10 cellular contexts compared by ENCODE assay signal in genomic region chr16:84228321-84228838, GRCh38. TPM values are rescaled to one million over a fixed set of nuclear protein-coding genes. Genes with fewer than 3 reads are reported as not detected.
DNase-seq lines count a peak whose midpoint lies in the region; ATAC-seq, FAIRE-seq and TF ChIP-seq lines count a peak whose summit lies in the region.
"Had no signal": no experiment of that assay in that cellular context is flagged by ENCODE, and none has a peak within 500 bp of the region (broad histone marks: within the 10 kb centered on the region; RNA-seq: fewer than 3 reads in every experiment).

No MANE protein-coding gene starts in this region.

- H4K20me1 ChIP-seq in mammary epithelial cell (ENCODE audit: insufficient read depth, low read length) (no peaks in the 10 kb centered on the region), HepG2 (ENCODE audit: insufficient read depth, low read length) (no peaks in the 10 kb centered on the region)

- H3K9ac ChIP-seq in mammary epithelial cell (ENCODE audit: insufficient read depth, low read length) (no peak overlapping the region), HepG2 (ENCODE audit: insufficient read depth, low read depth, low read length) (no peak overlapping the region)

- H3K9me3 ChIP-seq in mammary epithelial cell (replicated peaks; ENCODE audit: insufficient read depth, low read length) (no peaks in the 10 kb centered on the region), HepG2 (ENCODE audit: low read length) (no peaks in the 10 kb centered on the region)

- H3K9me3 Mint-ChIP-seq in naive thymus-derived CD8-positive, alpha-beta T cell, result no peaks in the 10 kb centered on the region
- no peaks in the 10 kb centered on the region for H3K9me3 Mint-ChIP-seq in T-cell

- BruUV-seq in mammary epithelial cell (replicated peaks; lab: Mats Ljungman, UMichigan) (no TSS peak), HepG2 (replicated peaks; lab: Mats Ljungman, UMichigan) (no TSS peak)

- H3K4me1 ChIP-seq in mammary epithelial cell (ENCODE audit: insufficient read depth, low read length) (peaks cover 5% of the 10 kb centered on the region), HepG2 (ENCODE audit: insufficient read depth, low read length) (peaks cover 5% of the 10 kb centered on the region; the same call in 1 of the 2 replicates)

- POLR2A ChIA-PET in HepG2 (lab: Yijun Ruan, JAX) (no interaction called here), T-cell (lab: Charles Lee) (no interaction called here)
- POLR2A ChIA-PET in naive thymus-derived CD8-positive, alpha-beta T cell (lab: Charles Lee), result no interaction called here

- no peak for TF ChIP-seq CTCF in mammary epithelial cell (conservative IDR thresholded peaks at IDR 0.05 in 1 of 2, IDR thresholded peaks at IDR 0.05 in 1 of 2; ENCODE audit: extremely low read depth in 1 of 2, insufficient read depth in 1 of 2, low read depth in 1 of 2, low read length in 2 of 2)
- no peak for TF ChIP-seq CTCF in HepG2 (CRISPR knock-in tag; IDR thresholded peaks at IDR 0.05)

- no peaks in the 10 kb centered on the region for H3K36me3 Mint-ChIP-seq in naive thymus-derived CD8-positive, alpha-beta T cell
- no peaks in the 10 kb centered on the region for H3K36me3 Mint-ChIP-seq in T-cell

- peak; percentile 97 for DNase-seq in ACHN
- peak; percentile 99 for DNase-seq in HTR-8/SVneo (ENCODE audit: insufficient read length, low spot score)
- DNase-seq in mammary epithelial cell, result peak; percentile 32
- DNase-seq in HepG2 (ENCODE audit: low spot score), result peak; percentile 19
- DNase-seq in naive thymus-derived CD8-positive, alpha-beta T cell, result no peak
- no peak for DNase-seq in stimulated activated CD4-positive, alpha-beta T cell treated with anti-CD3 and anti-CD28 coated beads, Interleukin-4, amount 100 ng/mL, for 24 hours
- DNase-seq in T-cell, result no peak
- DNase-seq in activated CD4-positive, alpha-beta T cell treated with anti-CD3 and anti-CD28 coated beads for 48 hours, result no peak

- CTCF ChIA-PET in mammary epithelial cell (lab: Charles Lee; ENCODE audit: low non-redundant PET) (no interaction called here), HepG2 (lab: Yijun Ruan, JAX; ENCODE audit: low intra/inter-chr PET ratio, low total read pairs) (no interaction called here), T-cell (lab: Charles Lee) (no interaction called here)

- no peaks in the 10 kb centered on the region for H3K4me1 Mint-ChIP-seq in naive thymus-derived CD8-positive, alpha-beta T cell
- no peaks in the 10 kb centered on the region for H3K4me1 Mint-ChIP-seq in T-cell

- no peak for TF ChIP-seq POLR2A in HepG2 (IDR thresholded peaks at IDR 0.05; ENCODE audit: insufficient read depth in 1 of 2, low read depth in 2 of 2, low read length in 2 of 2)

- in situ Hi-C loops in ACHN (cut with HindIII; ENCODE audit: low pct_ligation_motif_present, low pct_unique_long_range_greater_than_20kb, low sequenced_read_pairs) (no loop called here), mammary epithelial cell (cut with MboI; ENCODE audit: low sequenced_read_pairs in 2 of 2) (no loop called here), HepG2 (cut with HindIII; ENCODE audit: extremely low pct_ligation_motif_present, low pct_unique_long_range_greater_than_20kb) (no loop called here)

- no peak overlapping the region for H3K27ac Mint-ChIP-seq in naive thymus-derived CD8-positive, alpha-beta T cell
- H3K27ac Mint-ChIP-seq in T-cell, result no peak overlapping the region

- intact Hi-C loops in mammary epithelial cell (cut with micrococcal nuclease), result no loop called here
- intact Hi-C loops in HepG2 (cut with micrococcal nuclease; ENCODE audit: unreplicated experiment), result no loop called here

- no peak overlapping the region for H3K4me3 ChIP-seq in mammary epithelial cell (replicated peaks in 1 of 3; ENCODE audit: insufficient read depth in 1 of 3, low read depth in 2 of 3, low read length in 3 of 3)
- H3K4me3 ChIP-seq in HepG2 (replicated peaks in 1 of 3; ENCODE audit: insufficient read depth in 1 of 3, low read depth in 2 of 3, low read length in 3 of 3), result no peak overlapping the region

- dilution Hi-C loops in mammary epithelial cell (cut with HindIII; ENCODE audit: low sequenced_read_pairs), result no loop called here

- WGBS in mammary epithelial cell (ENCODE audit: low coverage, missing lambda C conversion rate), result 11% methylated on average over 3 of the region's 17 CpGs
- WGBS in HepG2 (ENCODE audit: low lambda C conversion rate), result 31% methylated on average over 17 of the region's 17 CpGs

- peak; percentile 98 for FAIRE-seq in HTR-8/SVneo (lab: Jason Lieb, UNC)
- FAIRE-seq in HepG2 (lab: Jason Lieb, UNC), result no peak

- H2AFZ ChIP-seq in mammary epithelial cell (ENCODE audit: low read depth, low read length), result no peak overlapping the region
- H2AFZ ChIP-seq in HepG2 (ENCODE audit: low read length), result no peak overlapping the region

- H3K27me3 ChIP-seq in mammary epithelial cell (ENCODE audit: insufficient read depth, low read length) (no peaks in the 10 kb centered on the region), HepG2 (ENCODE audit: control insufficient read depth in 1 of 2, insufficient read depth in 2 of 2, low read length in 2 of 2) (peaks cover 4 to 66% of the 10 kb centered on the region in 2 experiments; a peak in 3 of 5 replicates)

- TF ChIP-seq EP300 in HepG2 (IDR thresholded peaks at IDR 0.05; ENCODE audit: low read depth in 2 of 2, low read length in 2 of 2) (no peak), HepG2 (CRISPR knock-in tag; IDR thresholded peaks at IDR 0.05; ENCODE audit: borderline replicate concordance) (no peak)

- ATAC-seq in HepG2 (peak; percentile 66), T-cell (replicated peaks in 1 of 4) (no peak)
- no peak for ATAC-seq in naive thymus-derived CD8-positive, alpha-beta T cell

- H3K79me2 ChIP-seq in mammary epithelial cell (ENCODE audit: insufficient read depth, low read length) (no peaks in the 10 kb centered on the region), HepG2 (ENCODE audit: insufficient read depth, low read length) (no peaks in the 10 kb centered on the region)

- TF ChIP-seq RAD21 in HepG2 (CRISPR knock-in tag; IDR thresholded peaks at IDR 0.05), result no peak

- no peak overlapping the region for H3K4me2 ChIP-seq in mammary epithelial cell (ENCODE audit: insufficient read depth, low read depth, low read length)
- no peak overlapping the region for H3K4me2 ChIP-seq in HepG2 (ENCODE audit: low read depth, low read length)

- H3K27me3 Mint-ChIP-seq in naive thymus-derived CD8-positive, alpha-beta T cell, result peaks cover 6 to 44% (median 20%) of the 10 kb centered on the region in 5 donors
- H3K27me3 Mint-ChIP-seq in T-cell, result peaks cover 16 to 38% of the 10 kb centered on the region in 2 donors

- H3K36me3 ChIP-seq in mammary epithelial cell (ENCODE audit: insufficient read depth, low read length), result no peaks in the 10 kb centered on the region
- no peaks in the 10 kb centered on the region for H3K36me3 ChIP-seq in HepG2 (replicated peaks in 1 of 2; ENCODE audit: control insufficient read depth in 1 of 2, insufficient read depth in 2 of 2, low read length in 2 of 2)

- H3K4me3 Mint-ChIP-seq in naive thymus-derived CD8-positive, alpha-beta T cell, result no peak overlapping the region
- no peak overlapping the region for H3K4me3 Mint-ChIP-seq in T-cell

- no peak overlapping the region for H3K27ac ChIP-seq in mammary epithelial cell (ENCODE audit: insufficient read depth, low read depth, low read length)
- no peak overlapping the region for H3K27ac ChIP-seq in HepG2 (ENCODE audit: extremely low read length, insufficient read depth, low read length)

RNA-seq across cellular contexts. Expression of gene KCNG4, which starts 11.4 kb away (rescaled TPM):
- not detected for total RNA-seq in mammary epithelial cell
- polyA plus RNA-seq in mammary epithelial cell, result not detected
- polyA minus RNA-seq in mammary epithelial cell, result not detected
- not detected in 2 replicates for total RNA-seq in HepG2 (2016; rRNA removed; fragmentation: Illumina TruSeq; extraction: Trizol)
- total RNA-seq in HepG2 (2016; cell fraction: cytosol; rRNA removed; fragmentation: Illumina TruSeq; extraction: Trizol; ENCODE audit: low read depth), result not detected in 2 replicates
- total RNA-seq in HepG2 (2016; cell fraction: insoluble cytoplasmic fraction; rRNA removed; fragmentation: Illumina TruSeq; extraction: Trizol), result not detected in 2 replicates
- not detected in 2 replicates for total RNA-seq in HepG2 (2016; cell fraction: membrane; rRNA removed; fragmentation: Illumina TruSeq; extraction: Trizol)
- total RNA-seq in HepG2 (2016; cell fraction: nucleus; rRNA removed; fragmentation: Illumina TruSeq; extraction: Trizol), result not detected in 2 replicates
- not detected in 2 replicates for polyA plus RNA-seq in HepG2 (2011; rRNA removed)
- polyA plus RNA-seq in HepG2 (2011; cell fraction: cytosol; rRNA removed), result not detected in 2 replicates
- polyA plus RNA-seq in HepG2 (2011; cell fraction: nucleus; rRNA removed), result not detected in 2 replicates
- polyA plus RNA-seq in HepG2 (2012), result not detected in 2 replicates
- polyA plus RNA-seq in HepG2 (2016; cell fraction: cytosol; fragmentation: Illumina TruSeq; extraction: Trizol; ENCODE audit: low read depth), result not detected in 2 replicates
- polyA plus RNA-seq in HepG2 (2016; cell fraction: insoluble cytoplasmic fraction; fragmentation: Illumina TruSeq; extraction: Trizol; ENCODE audit: low read depth), result not detected in 2 replicates
- not detected in 2 replicates for polyA plus RNA-seq in HepG2 (2016; cell fraction: membrane; fragmentation: Illumina TruSeq; extraction: Trizol; ENCODE audit: low read depth)
- not detected in 2 replicates for polyA plus RNA-seq in HepG2 (2016; cell fraction: nucleus; fragmentation: Illumina TruSeq; extraction: Trizol; ENCODE audit: insufficient read depth, low read depth)
- polyA minus RNA-seq in HepG2 (2011; rRNA and poly(A)+ RNA removed; ENCODE audit: low replicate concordance), result 0.02 TPM in 1 of 2 replicates, not detected in the other
- polyA minus RNA-seq in HepG2 (2011; cell fraction: cytosol; rRNA and poly(A)+ RNA removed), result not detected in 2 replicates
- polyA minus RNA-seq in HepG2 (2011; cell fraction: nucleus; rRNA and poly(A)+ RNA removed), result not detected in 2 replicates
- not detected for total RNA-seq in naive thymus-derived CD8-positive, alpha-beta T cell
- polyA plus RNA-seq in naive thymus-derived CD8-positive, alpha-beta T cell, result not detected
- total RNA-seq in T-cell, result not detected
- total RNA-seq: mononuclear cell; T-helper 2 cell treated with Interferon-gamma antibody and Interleukin-4, amounts not matched to agents 100 ng/mL and 5 ng/mL, for 36 hours had no signal

RNA-seq across cellular contexts. Expression of gene ADAD2, which starts 37.4 kb away (rescaled TPM):
- total RNA-seq in mammary epithelial cell, result under 1 TPM in 1 of 2 donors, not detected in 1; 0.17 TPM
- polyA plus RNA-seq in mammary epithelial cell, result not detected
- not detected for polyA minus RNA-seq in mammary epithelial cell
- not detected in 2 replicates for total RNA-seq in HepG2 (2016; rRNA removed; fragmentation: Illumina TruSeq; extraction: Trizol)
- total RNA-seq in HepG2 (2016; cell fraction: cytosol; rRNA removed; fragmentation: Illumina TruSeq; extraction: Trizol; ENCODE audit: low read depth), result not detected in 2 replicates
- total RNA-seq in HepG2 (2016; cell fraction: insoluble cytoplasmic fraction; rRNA removed; fragmentation: Illumina TruSeq; extraction: Trizol), result not detected in 2 replicates
- not detected in 2 replicates for total RNA-seq in HepG2 (2016; cell fraction: membrane; rRNA removed; fragmentation: Illumina TruSeq; extraction: Trizol)
- not detected in 2 replicates for total RNA-seq in HepG2 (2016; cell fraction: nucleus; rRNA removed; fragmentation: Illumina TruSeq; extraction: Trizol)
- polyA plus RNA-seq in HepG2 (2011; rRNA removed), result not detected in 2 replicates
- polyA plus RNA-seq in HepG2 (2011; cell fraction: cytosol; rRNA removed), result 0.03 TPM in 1 of 2 replicates, not detected in the other
- polyA plus RNA-seq in HepG2 (2011; cell fraction: nucleus; rRNA removed), result not detected in 2 replicates
- not detected in 2 replicates for polyA plus RNA-seq in HepG2 (2012)
- polyA plus RNA-seq in HepG2 (2016; cell fraction: cytosol; fragmentation: Illumina TruSeq; extraction: Trizol; ENCODE audit: low read depth), result not detected in 2 replicates
- not detected in 2 replicates for polyA plus RNA-seq in HepG2 (2016; cell fraction: insoluble cytoplasmic fraction; fragmentation: Illumina TruSeq; extraction: Trizol; ENCODE audit: low read depth)
- polyA plus RNA-seq in HepG2 (2016; cell fraction: membrane; fragmentation: Illumina TruSeq; extraction: Trizol; ENCODE audit: low read depth), result not detected in 2 replicates
- not detected in 2 replicates for polyA plus RNA-seq in HepG2 (2016; cell fraction: nucleus; fragmentation: Illumina TruSeq; extraction: Trizol; ENCODE audit: insufficient read depth, low read depth)
- polyA minus RNA-seq in HepG2 (2011; rRNA and poly(A)+ RNA removed; ENCODE audit: low replicate concordance), result not detected in 2 replicates
- polyA minus RNA-seq in HepG2 (2011; cell fraction: cytosol; rRNA and poly(A)+ RNA removed), result not detected in 2 replicates
- not detected in 2 replicates for polyA minus RNA-seq in HepG2 (2011; cell fraction: nucleus; rRNA and poly(A)+ RNA removed)
- not detected for total RNA-seq in naive thymus-derived CD8-positive, alpha-beta T cell
- under 1 TPM; 0.10 to 0.21 (median 0.12) TPM for polyA plus RNA-seq in naive thymus-derived CD8-positive, alpha-beta T cell
- under 1 TPM in 1 of 5 donors, not detected in 4; 0.25 TPM for total RNA-seq in T-cell
- total RNA-seq: mononuclear cell; T-helper 2 cell treated with Interferon-gamma antibody and Interleukin-4, amounts not matched to agents 100 ng/mL and 5 ng/mL, for 36 hours had no signal

RNA-seq across cellular contexts. Expression of gene TAF1C, which starts 41.5 kb away (rescaled TPM):
- total RNA-seq in mammary epithelial cell, result 10 to 100 TPM; 15.3 to 30.1 TPM
- polyA plus RNA-seq in mammary epithelial cell, result 19.6 TPM
- polyA minus RNA-seq in mammary epithelial cell, result 26.0 TPM
- total RNA-seq in HepG2 (2016; rRNA removed; fragmentation: Illumina TruSeq; extraction: Trizol), result 8.3 and 15.6 TPM in 2 replicates
- total RNA-seq in HepG2 (2016; cell fraction: cytosol; rRNA removed; fragmentation: Illumina TruSeq; extraction: Trizol; ENCODE audit: low read depth), result 9.0 and 11.9 TPM in 2 replicates
- 5.7 and 17.7 TPM in 2 replicates for total RNA-seq in HepG2 (2016; cell fraction: insoluble cytoplasmic fraction; rRNA removed; fragmentation: Illumina TruSeq; extraction: Trizol)
- total RNA-seq in HepG2 (2016; cell fraction: membrane; rRNA removed; fragmentation: Illumina TruSeq; extraction: Trizol), result 9.2 and 10.3 TPM in 2 replicates
- total RNA-seq in HepG2 (2016; cell fraction: nucleus; rRNA removed; fragmentation: Illumina TruSeq; extraction: Trizol), result 33.5 and 39.8 TPM in 2 replicates
- 20.8 and 25.2 TPM in 2 replicates for polyA plus RNA-seq in HepG2 (2011; rRNA removed)
- polyA plus RNA-seq in HepG2 (2011; cell fraction: cytosol; rRNA removed), result 6.5 and 8.8 TPM in 2 replicates
- polyA plus RNA-seq in HepG2 (2011; cell fraction: nucleus; rRNA removed), result 318 and 424 TPM in 2 replicates
- 24.5 and 34.3 TPM in 2 replicates for polyA plus RNA-seq in HepG2 (2012)
- polyA plus RNA-seq in HepG2 (2016; cell fraction: cytosol; fragmentation: Illumina TruSeq; extraction: Trizol; ENCODE audit: low read depth), result 1.1 and 1.7 TPM in 2 replicates
- 9.1 and 13.0 TPM in 2 replicates for polyA plus RNA-seq in HepG2 (2016; cell fraction: insoluble cytoplasmic fraction; fragmentation: Illumina TruSeq; extraction: Trizol; ENCODE audit: low read depth)
- 1.9 and 2.6 TPM in 2 replicates for polyA plus RNA-seq in HepG2 (2016; cell fraction: membrane; fragmentation: Illumina TruSeq; extraction: Trizol; ENCODE audit: low read depth)
- 119 and 132 TPM in 2 replicates for polyA plus RNA-seq in HepG2 (2016; cell fraction: nucleus; fragmentation: Illumina TruSeq; extraction: Trizol; ENCODE audit: insufficient read depth, low read depth)
- 40.8 and 57.1 TPM in 2 replicates for polyA minus RNA-seq in HepG2 (2011; rRNA and poly(A)+ RNA removed; ENCODE audit: low replicate concordance)
- polyA minus RNA-seq in HepG2 (2011; cell fraction: cytosol; rRNA and poly(A)+ RNA removed), result 4.0 and 5.1 TPM in 2 replicates
- polyA minus RNA-seq in HepG2 (2011; cell fraction: nucleus; rRNA and poly(A)+ RNA removed), result 62.5 and 75.1 TPM in 2 replicates
- 100 to 1,000 TPM; 107 to 110 TPM for total RNA-seq in naive thymus-derived CD8-positive, alpha-beta T cell
- polyA plus RNA-seq in naive thymus-derived CD8-positive, alpha-beta T cell, result 1 to 10 TPM; 4.2 to 8.3 (median 7.9) TPM
- 10 to 100 TPM; 81.9 to 97.6 (median 92.8) TPM for total RNA-seq in T-cell

Comparison
In these comparisons a context has a peak if more than half of its experiments do, and no peak if none do; other contexts are left out.
1. DNase-seq: peak in ACHN (single experiment), HTR-8/SVneo (single experiment), mammary epithelial cell (single experiment) and HepG2 (single experiment); none in naive thymus-derived CD8-positive, alpha-beta T cell (0 of 10), stimulated activated CD4-positive, alpha-beta T cell treated with anti-CD3 and anti-CD28 coated beads, Interleukin-4, amount 100 ng/mL, for 24 hours (single experiment), T-cell (0 of 34) and activated CD4-positive, alpha-beta T cell treated with anti-CD3 and anti-CD28 coated beads for 48 hours (single experiment).